In the genomic region with DNA sequence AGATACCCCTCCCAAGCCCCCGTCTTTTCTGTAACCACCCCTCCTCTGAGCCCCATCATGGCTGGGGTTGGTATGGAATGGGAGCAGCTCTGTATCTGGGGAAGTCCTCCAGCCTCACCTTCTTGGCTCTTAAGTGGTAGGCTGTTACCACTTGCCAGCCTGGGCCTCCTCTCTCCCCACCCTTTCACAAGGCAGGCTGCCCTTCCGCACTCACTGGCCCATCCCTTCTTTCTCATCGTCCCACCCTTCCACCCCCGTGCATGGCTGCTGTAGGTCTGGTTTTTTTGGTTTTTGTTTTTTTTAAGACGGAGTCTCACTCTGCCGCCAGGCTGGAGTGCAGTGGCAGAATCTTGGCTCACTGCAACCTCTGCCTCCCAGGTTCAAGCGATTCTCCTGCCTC, we compare ENCODE assay signal across 17 cellular contexts. TPM values are rescaled to one million over a fixed set of nuclear protein-coding genes. Genes with fewer than 3 reads are reported as not detected.
A peak's percentile ranks its signal among the peaks of the same experiment; 100 is the strongest.
DNase-seq lines count a peak whose midpoint lies in the region; ATAC-seq and TF ChIP-seq lines count a peak whose summit lies in the region.
"Had no signal": no experiment of that assay in that cellular context is flagged by ENCODE, and none has a peak within 500 bp of the region (broad histone marks: within the 10 kb centered on the region; RNA-seq: fewer than 3 reads in every experiment).

No MANE protein-coding gene starts in this region.

- no peak for ATAC-seq in activated CD8-positive, alpha-beta memory T cell treated with anti-CD3 and anti-CD28 coated beads, Interleukin-2, amount 10 ng/mL, durations not matched to agents 7 days and 5 days
- ATAC-seq in left lung, result peak; percentile 69
- ATAC-seq: Right ventricle myocardium inferior had no signal

- H3K27me3 ChIP-seq in ascending aorta (no peaks in the 10 kb centered on the region), left lung (no peaks in the 10 kb centered on the region), tibial artery (no peaks in the 10 kb centered on the region), A673 (replicated peaks; ENCODE audit: insufficient read depth, low read depth, low read length, poor library complexity) (no peaks in the 10 kb centered on the region)
- H3K27me3 ChIP-seq: heart right ventricle, right lobe of liver had no signal

- H3K27ac ChIP-seq in ascending aorta (peak overlapping the region; percentile 53 to 64), left lung (no peak overlapping the region), tibial artery (peak overlapping the region; percentile 57 to 59), A673 (ENCODE audit: low read depth, low read length, poor library complexity, severe bottlenecking) (no peak overlapping the region)
- H3K27ac ChIP-seq: A549, left ventricle myocardium inferior, right lobe of liver had no signal

- H3K27me3 Mint-ChIP-seq in activated CD8-positive, alpha-beta memory T cell treated with anti-CD3 and anti-CD28 coated beads, Interleukin-2, amount 10 ng/mL, durations not matched to agents 7 days and 5 days, result no peaks in the 10 kb centered on the region

- no peak overlapping the region for H3K4me3 Mint-ChIP-seq in activated CD8-positive, alpha-beta memory T cell treated with anti-CD3 and anti-CD28 coated beads, Interleukin-2, amount 10 ng/mL, durations not matched to agents 7 days and 5 days
- H3K4me3 Mint-ChIP-seq: endodermal cell had no signal

- H3K4me1 Mint-ChIP-seq in activated CD8-positive, alpha-beta memory T cell treated with anti-CD3 and anti-CD28 coated beads, Interleukin-2, amount 10 ng/mL, durations not matched to agents 7 days and 5 days, result peaks cover 77% of the 10 kb centered on the region

- CTCF ChIA-PET in activated CD8-positive, alpha-beta memory T cell treated with anti-CD3 and anti-CD28 coated beads, Interleukin-2, amount 10 ng/mL, durations not matched to agents 7 days and 5 days (lab: Charles Lee), result interaction anchor here (1.1 to 46.0 kb wide), 3 partner anchors 0 to 121 kb away, joined by 3 to 1550 read pairs (median 1550); a partner anchor contains a TSS
- CTCF ChIA-PET in A673 (lab: Charles Lee), result interaction anchor here (0.9 kb wide), 1 partner anchor 8 kb away, joined by 3 read pairs; no protein-coding TSS in a partner anchor

- TF ChIP-seq CTCF in ascending aorta (IDR thresholded peaks at IDR 0.05) (no peak), left lung (IDR thresholded peaks at IDR 0.05) (no peak), tibial artery (IDR thresholded peaks at IDR 0.05) (no peak), A673 (conservative IDR thresholded peaks at IDR 0.05; ENCODE audit: low read depth, low read length) (no peak)

- DNase-seq in activated CD8-positive, alpha-beta memory T cell treated with anti-CD3 and anti-CD28 coated beads, Interleukin-2, amount 50 U/mL, for 48 hours, result peak; percentile 43
- DNase-seq in activated CD8-positive, alpha-beta memory T cell treated with anti-CD3 and anti-CD28 coated beads, Interleukin-2, amount 10 ng/mL, durations not matched to agents 7 days and 5 days, result no peak
- no peak for DNase-seq in ascending aorta (ENCODE audit: low spot score in 2 of 2)
- DNase-seq in left lung, result no peak
- no peak for DNase-seq in tibial artery
- DNase-seq in NCI-H82 (lab: John Stamatoyannopoulos, UW), result no peak
- no peak for DNase-seq in A673 (ENCODE audit: low spot score)
- DNase-seq in inferior parietal cortex (ENCODE audit: extremely low spot score), result no peak
- DNase-seq: activated CD8-positive, alpha-beta memory T cell treated with anti-CD3 and anti-CD28 coated beads, Interleukin-2, amount 50 U/mL, for 4 hours; endodermal cell; heart right ventricle; left ventricle myocardium inferior; right lobe of liver had no signal

- H3K4me3 ChIP-seq in ascending aorta, result no peak overlapping the region
- no peak overlapping the region for H3K4me3 ChIP-seq in left lung
- H3K4me3 ChIP-seq in tibial artery, result no peak overlapping the region
- H3K4me3 ChIP-seq in A673 (ENCODE audit: low read depth, low read length, poor library complexity, severe bottlenecking), result no peak overlapping the region
- H3K4me3 ChIP-seq: A549, heart right ventricle, left ventricle myocardium inferior, right lobe of liver had no signal

- H3K27ac Mint-ChIP-seq in activated CD8-positive, alpha-beta memory T cell treated with anti-CD3 and anti-CD28 coated beads, Interleukin-2, amount 10 ng/mL, durations not matched to agents 7 days and 5 days, result no peak overlapping the region
- H3K27ac Mint-ChIP-seq: endodermal cell had no signal

- H3K36me3 Mint-ChIP-seq in activated CD8-positive, alpha-beta memory T cell treated with anti-CD3 and anti-CD28 coated beads, Interleukin-2, amount 10 ng/mL, durations not matched to agents 7 days and 5 days, result peaks cover 21% of the 10 kb centered on the region

- H3K36me3 ChIP-seq in ascending aorta, result peaks cover 13 to 25% of the 10 kb centered on the region in 2 donors
- peaks cover 0 to 51% of the 10 kb centered on the region in 2 donors for H3K36me3 ChIP-seq in left lung
- peaks cover 0 to 50% (median 22%) of the 10 kb centered on the region in 3 donors for H3K36me3 ChIP-seq in tibial artery
- H3K36me3 ChIP-seq in A673 (ENCODE audit: insufficient read depth, low read length, poor library complexity, severe bottlenecking), result peaks cover 5% of the 10 kb centered on the region

- no peaks in the 10 kb centered on the region for H3K9me3 Mint-ChIP-seq in activated CD8-positive, alpha-beta memory T cell treated with anti-CD3 and anti-CD28 coated beads, Interleukin-2, amount 10 ng/mL, durations not matched to agents 7 days and 5 days (ENCODE audit: low read depth)
- H3K9me3 Mint-ChIP-seq: endodermal cell, neural crest cell had no signal

- no TSS peak for BruUV-seq in A673 (replicated peaks; lab: Mats Ljungman, UMichigan)

- H3K4me1 ChIP-seq in ascending aorta (peaks cover 16 to 40% of the 10 kb centered on the region in 2 donors), left lung (peaks cover 8 to 64% of the 10 kb centered on the region in 2 donors), tibial artery (peaks cover 0 to 71% (median 45%) of the 10 kb centered on the region in 4 donors), A673 (ENCODE audit: insufficient read depth, low read length, poor library complexity, severe bottlenecking) (no peaks in the 10 kb centered on the region)

- no peaks in the 10 kb centered on the region for H3K9me3 ChIP-seq in ascending aorta
- no peaks in the 10 kb centered on the region for H3K9me3 ChIP-seq in left lung
- no peaks in the 10 kb centered on the region for H3K9me3 ChIP-seq in tibial artery
- H3K9me3 ChIP-seq in A673 (ENCODE audit: low read depth, low read length, poor library complexity, severe bottlenecking), result no peaks in the 10 kb centered on the region
- H3K9me3 ChIP-seq: A549, heart right ventricle, left ventricle myocardium inferior, right lobe of liver had no signal

- intact Hi-C loops in ascending aorta (cut with DNase I) (no loop called here), left lung (cut with DNase I) (no loop called here), tibial artery (cut with DNase I; ENCODE audit: low total_unique reads) (no loop called here), A673 (cut with micrococcal nuclease; ENCODE audit: unreplicated experiment) (loop anchor here (2.0 kb wide), 1 partner anchor 34 kb away; no protein-coding TSS in a partner anchor)

- POLR2A ChIA-PET in A673 (lab: Charles Lee; ENCODE audit: low non-redundant PET), result no interaction called here

RNA-seq across cellular contexts. Expression of a gene that starts 5.2 kb away (rescaled TPM):
- 10 to 100 TPM; 11.0 to 15.0 TPM for total RNA-seq in activated CD8-positive, alpha-beta memory T cell treated with anti-CD3 and anti-CD28 coated beads, Interleukin-2, amount 10 ng/mL, durations not matched to agents 7 days and 5 days
- total RNA-seq in ascending aorta (26.8 TPM), left lung (10 to 100 TPM; 11.3 to 14.9 TPM), A673 (2021) (5.7 and 7.3 TPM in 2 replicates)

RNA-seq across cellular contexts. Expression of a gene that starts 10.4 kb away (rescaled TPM):
- total RNA-seq in activated CD8-positive, alpha-beta memory T cell treated with anti-CD3 and anti-CD28 coated beads, Interleukin-2, amount 10 ng/mL, durations not matched to agents 7 days and 5 days, result under 1 TPM; 0.20 to 0.26 TPM
- total RNA-seq in ascending aorta (4.7 TPM), left lung (1 to 10 TPM; 4.1 to 8.1 TPM), A673 (2021) (1.8 and 2.3 TPM in 2 replicates)

RNA-seq across cellular contexts. Expression of a gene that starts 15.4 kb away (rescaled TPM):
- total RNA-seq in activated CD8-positive, alpha-beta memory T cell treated with anti-CD3 and anti-CD28 coated beads, Interleukin-2, amount 10 ng/mL, durations not matched to agents 7 days and 5 days, result 10 to 100 TPM; 10.4 to 11.1 TPM
- total RNA-seq in ascending aorta (5.9 TPM), left lung (1 to 10 TPM; 4.7 to 5.6 TPM), A673 (2021) (11.0 and 16.3 TPM in 2 replicates)

RNA-seq across cellular contexts. Expression of a gene that starts 32.7 kb away (rescaled TPM):
- total RNA-seq in activated CD8-positive, alpha-beta memory T cell treated with anti-CD3 and anti-CD28 coated beads, Interleukin-2, amount 10 ng/mL, durations not matched to agents 7 days and 5 days, result not detected
- total RNA-seq in ascending aorta (8.1 TPM), left lung (1 to 10 TPM; 3.6 to 4.5 TPM), A673 (2021) (0.09 and 0.13 TPM in 2 replicates)

RNA-seq across cellular contexts. Expression of a gene that starts 40.6 kb away (rescaled TPM):
- under 1 TPM in 1 of 2 experiments, not detected in 1; 0.16 TPM for total RNA-seq in activated CD8-positive, alpha-beta memory T cell treated with anti-CD3 and anti-CD28 coated beads, Interleukin-2, amount 10 ng/mL, durations not matched to agents 7 days and 5 days
- total RNA-seq in ascending aorta (not detected), left lung (not detected), A673 (2021) (not detected in 2 replicates)
- total RNA-seq: HepG2, neural crest cell, right lobe of liver, Right ventricle myocardium inferior had no signal

Comparison
In these comparisons a context has a peak if more than half of its experiments do, and no peak if none do; other contexts are left out.
1. H3K27ac ChIP-seq: peak in ascending aorta (2 of 2) and tibial artery (2 of 2); none in left lung (0 of 2) and A673 (single experiment).